1 cellular context compared by ENCODE assay signal in genomic region chr17:73341350-73342056, GRCh38.
TF ChIP-seq lines count a peak whose summit lies in the region.

No MANE protein-coding gene starts in this region.

TF ChIP-seq in SK-N-SH treated with all-trans-retinoic acid at 6 μM for 48 hours, 23 proteins besides CTCF, POLR2A, EP300 and RAD21 (continued from another document):
- TF ChIP-seq, protein P1, sequence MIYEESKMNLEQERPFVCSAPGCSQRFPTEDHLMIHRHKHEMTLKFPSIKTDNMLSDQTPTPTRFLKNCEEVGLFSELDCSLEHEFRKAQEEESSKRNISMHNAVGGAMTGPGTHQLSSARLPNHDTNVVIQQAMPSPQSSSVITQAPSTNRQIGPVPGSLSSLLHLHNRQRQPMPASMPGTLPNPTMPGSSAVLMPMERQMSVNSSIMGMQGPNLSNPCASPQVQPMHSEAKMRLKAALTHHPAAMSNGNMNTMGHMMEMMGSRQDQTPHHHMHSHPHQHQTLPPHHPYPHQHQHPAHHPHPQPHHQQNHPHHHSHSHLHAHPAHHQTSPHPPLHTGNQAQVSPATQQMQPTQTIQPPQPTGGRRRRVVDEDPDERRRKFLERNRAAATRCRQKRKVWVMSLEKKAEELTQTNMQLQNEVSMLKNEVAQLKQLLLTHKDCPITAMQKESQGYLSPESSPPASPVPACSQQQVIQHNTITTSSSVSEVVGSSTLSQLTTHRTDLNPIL (CRISPR knock-in tag; IDR thresholded peaks at IDR 0.05; ENCODE audit: low read depth): no peak
- TF ChIP-seq PPARA (CRISPR knock-in tag; IDR thresholded peaks at IDR 0.05; ENCODE audit: borderline replicate concordance) (no peak), TSHZ2 (CRISPR knock-in tag; IDR thresholded peaks at IDR 0.05) (no peak), ZFP30 (CRISPR knock-in tag; IDR thresholded peaks at IDR 0.05) (no peak), CSDC2 (CRISPR knock-in tag; IDR thresholded peaks at IDR 0.05) (no peak), ZNF70 (CRISPR knock-in tag; IDR thresholded peaks at IDR 0.05) (no peak), ZC3H10 (CRISPR knock-in tag; IDR thresholded peaks at IDR 0.05) (no peak), ARNTL (CRISPR knock-in tag; IDR thresholded peaks at IDR 0.05; ENCODE audit: borderline replicate concordance, low read depth) (no peak), ISL1 (CRISPR knock-in tag; IDR thresholded peaks at IDR 0.05) (no peak)
TF ChIP-seq in SK-N-SH treated with all-trans-retinoic acid at 6 μM for 48 hours: peak in this region for 0.
